38 cellular contexts compared by ENCODE assay signal in the genomic region with DNA sequence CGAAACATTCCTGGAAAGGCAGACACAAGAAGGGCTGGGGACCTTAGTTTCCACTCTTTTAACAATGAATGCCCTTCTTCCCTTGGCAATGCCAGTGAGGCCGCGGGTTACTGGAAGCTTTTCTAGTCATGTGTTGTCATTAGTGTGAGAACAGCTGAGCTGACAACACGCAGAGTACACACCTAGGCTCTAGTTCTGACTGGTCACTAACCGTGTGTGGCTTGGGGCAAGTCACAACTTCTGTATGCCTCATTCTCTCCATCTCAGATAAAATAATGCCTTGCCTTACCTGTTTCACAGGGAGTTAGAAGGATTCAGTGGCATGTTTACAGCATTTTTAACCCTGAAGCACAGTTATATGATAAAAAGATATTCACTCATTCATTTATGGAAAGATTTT.
"Had no signal": no experiment of that assay in that cellular context is flagged by ENCODE, and none has a peak within 500 bp of the region (broad histone marks: within the 10 kb centered on the region; RNA-seq: fewer than 3 reads in every experiment).

No MANE protein-coding gene starts in this region.

- FAIRE-seq: TTC549 had no signal

- H3K9me3 ChIP-seq: ascending aorta had no signal

- H3K36me3 ChIP-seq: WERI-Rb-1 had no signal

- H3K27ac ChIP-seq: ascending aorta, WERI-Rb-1 had no signal

- H3K27ac Mint-ChIP-seq: activated CD4-positive, alpha-beta memory T cell treated with anti-CD3 and anti-CD28 coated beads, Interleukin-2, amount 10 ng/mL, durations not matched to agents 7 days and 5 days; activated CD4-positive, alpha-beta T cell treated with anti-CD3 and anti-CD28 coated beads for 36 hours; activated CD4-positive, alpha-beta T cell treated with anti-CD3 and anti-CD28 coated beads, Interleukin-2, amount 10 ng/mL, durations not matched to agents 7 days and 5 days; activated CD8-positive, alpha-beta memory T cell treated with anti-CD3 and anti-CD28 coated beads, Interleukin-2, amount 10 ng/mL, durations not matched to agents 7 days and 5 days; activated CD8-positive, alpha-beta T cell treated with anti-CD3 and anti-CD28 coated beads, Interleukin-2, amount 10 ng/mL, durations not matched to agents 7 days and 5 days; activated naive CD4-positive, alpha-beta T cell treated with anti-CD3 and anti-CD28 coated beads, Interleukin-2, amount 10 ng/mL, durations not matched to agents 7 days and 5 days; activated naive CD4-positive, alpha-beta T cell treated with anti-CD3 and anti-CD28 coated beads, Interleukin-2, amount 50 U/mL, for 24 hours; activated naive CD8-positive, alpha-beta T cell; activated naive CD8-positive, alpha-beta T cell treated with anti-CD3 and anti-CD28 coated beads, Interleukin-2, amount 10 ng/mL, durations not matched to agents 7 days and 5 days; activated naive CD8-positive, alpha-beta T cell treated with anti-CD3 and anti-CD28 coated beads, Interleukin-2, amount 50 U/mL, for 24 hours; activated T-cell treated with anti-CD3 and anti-CD28 coated beads, Interleukin-2, amount 50 U/mL, for 24 hours; activated T-helper 2 cell treated with anti-CD3 and anti-CD28 coated beads, Interferon-gamma antibody, Interleukin-2, Interleukin-4, amounts not matched to agents 10 μg/mL and 5 μg/mL and 100 μg/mL, durations not matched to agents 14 hours and 24 hours and 36 hours; brain; T-helper 1 cell treated with Interleukin-12 subunit alpha and Interleukin-12 subunit beta and Interleukin-4 antibody, amounts not matched to agents 30 μg/mL and 1 μg/mL, for 36 hours; T-helper 2 cell treated with Interferon-gamma antibody and Interleukin-4, amounts not matched to agents 5 μg/mL and 100 μg/mL, for 36 hours had no signal

- H3K27me3 ChIP-seq: ascending aorta had no signal

- H3K4me3 ChIP-seq: ascending aorta had no signal

- DNase-seq: activated CD4-positive, alpha-beta memory T cell treated with anti-CD3 and anti-CD28 coated beads, Interleukin-2, amount 10 ng/mL, durations not matched to agents 7 days and 5 days; activated CD4-positive, alpha-beta T cell treated with anti-CD3 and anti-CD28 coated beads for 1 hour; activated CD4-positive, alpha-beta T cell treated with anti-CD3 and anti-CD28 coated beads for 36 hours; activated CD4-positive, alpha-beta T cell treated with anti-CD3 and anti-CD28 coated beads for 48 hours; activated CD4-positive, alpha-beta T cell treated with anti-CD3 and anti-CD28 coated beads, Interleukin-2, amount 10 ng/mL, durations not matched to agents 7 days and 5 days; activated CD4-positive, alpha-beta T cell treated with anti-CD3 and anti-CD28 coated beads, Interleukin-2, amount 50 U/mL, for 48 hours; activated CD4-positive, CD25-positive, alpha-beta regulatory T cell; activated CD8-positive, alpha-beta memory T cell treated with anti-CD3 and anti-CD28 coated beads for 24 hours; activated CD8-positive, alpha-beta memory T cell treated with anti-CD3 and anti-CD28 coated beads, Interleukin-2, amount 10 ng/mL, durations not matched to agents 7 days and 5 days; activated CD8-positive, alpha-beta memory T cell treated with anti-CD3 and anti-CD28 coated beads, Interleukin-2, amount 50 U/mL, for 48 hours; activated CD8-positive, alpha-beta T cell treated with anti-CD3 and anti-CD28 coated beads, Interleukin-2, amount 10 ng/mL, durations not matched to agents 7 days and 5 days; activated effector memory CD4-positive, alpha-beta T cell treated with Interleukin-2 at 50 U/mL for 16 hours; activated gamma-delta T cell; activated naive CD4-positive, alpha-beta T cell treated with anti-CD3 and anti-CD28 coated beads, Interleukin-2, amount 10 ng/mL, durations not matched to agents 7 days and 5 days; activated naive CD4-positive, alpha-beta T cell treated with Interleukin-2 at 50 U/mL for 16 hours; activated naive CD8-positive, alpha-beta T cell treated with anti-CD3 and anti-CD28 coated beads, Interleukin-2, amount 10 ng/mL, durations not matched to agents 7 days and 5 days; activated naive CD8-positive, alpha-beta T cell treated with anti-CD3 and anti-CD28 coated beads, Interleukin-2, amount 50 U/mL, for 24 hours; activated T-cell treated with anti-CD3 and anti-CD28 coated beads, Interleukin-2, amount 50 U/mL, for 24 hours; activated T-cell treated with anti-CD3 and anti-CD28 coated beads, Interleukin-2, amount 50 U/mL, for 48 hours; amygdala; anterior cingulate cortex; caudate nucleus; cerebellar nuclear complex; SW 1271; T-helper 1 cell; T-helper 2 cell; T-helper 9 cell; WERI-Rb-1 had no signal

- H3K4me3 Mint-ChIP-seq: activated CD4-positive, alpha-beta memory T cell treated with anti-CD3 and anti-CD28 coated beads, Interleukin-2, amount 10 ng/mL, durations not matched to agents 7 days and 5 days; activated CD4-positive, alpha-beta T cell treated with anti-CD3 and anti-CD28 coated beads for 36 hours; activated CD4-positive, alpha-beta T cell treated with anti-CD3 and anti-CD28 coated beads, Interleukin-2, amount 10 ng/mL, durations not matched to agents 7 days and 5 days; activated CD8-positive, alpha-beta memory T cell treated with anti-CD3 and anti-CD28 coated beads, Interleukin-2, amount 10 ng/mL, durations not matched to agents 7 days and 5 days; activated CD8-positive, alpha-beta T cell treated with anti-CD3 and anti-CD28 coated beads, Interleukin-2, amount 10 ng/mL, durations not matched to agents 7 days and 5 days; activated naive CD4-positive, alpha-beta T cell treated with anti-CD3 and anti-CD28 coated beads, Interleukin-2, amount 10 ng/mL, durations not matched to agents 7 days and 5 days; activated naive CD4-positive, alpha-beta T cell treated with anti-CD3 and anti-CD28 coated beads, Interleukin-2, amount 50 U/mL, for 24 hours; activated naive CD8-positive, alpha-beta T cell; activated naive CD8-positive, alpha-beta T cell treated with anti-CD3 and anti-CD28 coated beads, Interleukin-2, amount 10 ng/mL, durations not matched to agents 7 days and 5 days; activated naive CD8-positive, alpha-beta T cell treated with anti-CD3 and anti-CD28 coated beads, Interleukin-2, amount 50 U/mL, for 24 hours; activated T-cell treated with anti-CD3 and anti-CD28 coated beads, Interleukin-2, amount 50 U/mL, for 24 hours; brain; central memory CD8-positive, alpha-beta T cell; T-helper 1 cell treated with Interleukin-12 subunit alpha and Interleukin-12 subunit beta and Interleukin-4 antibody, amounts not matched to agents 30 μg/mL and 1 μg/mL, for 36 hours; T-helper 2 cell treated with Interferon-gamma antibody and Interleukin-4, amounts not matched to agents 5 μg/mL and 100 μg/mL, for 36 hours; WTC11 had no signal

- H3K4me1 ChIP-seq: ascending aorta had no signal

- H3K4me1 Mint-ChIP-seq: activated CD4-positive, alpha-beta memory T cell treated with anti-CD3 and anti-CD28 coated beads, Interleukin-2, amount 10 ng/mL, durations not matched to agents 7 days and 5 days; activated CD4-positive, alpha-beta T cell treated with anti-CD3 and anti-CD28 coated beads for 36 hours; activated CD4-positive, alpha-beta T cell treated with anti-CD3 and anti-CD28 coated beads, Interleukin-2, amount 10 ng/mL, durations not matched to agents 7 days and 5 days; activated CD8-positive, alpha-beta memory T cell treated with anti-CD3 and anti-CD28 coated beads, Interleukin-2, amount 10 ng/mL, durations not matched to agents 7 days and 5 days; activated naive CD4-positive, alpha-beta T cell treated with anti-CD3 and anti-CD28 coated beads, Interleukin-2, amount 10 ng/mL, durations not matched to agents 7 days and 5 days; activated naive CD4-positive, alpha-beta T cell treated with anti-CD3 and anti-CD28 coated beads, Interleukin-2, amount 50 U/mL, for 24 hours; activated naive CD8-positive, alpha-beta T cell treated with anti-CD3 and anti-CD28 coated beads, Interleukin-2, amount 10 ng/mL, durations not matched to agents 7 days and 5 days; brain; WTC11 had no signal

- ATAC-seq: activated CD4-positive, alpha-beta T cell treated with anti-CD3 and anti-CD28 coated beads for 36 hours; activated CD8-positive, alpha-beta memory T cell treated with anti-CD3 and anti-CD28 coated beads, Interleukin-2, amount 10 ng/mL, durations not matched to agents 7 days and 5 days; activated CD8-positive, alpha-beta T cell treated with anti-CD3 and anti-CD28 coated beads, Interleukin-2, amount 10 ng/mL, durations not matched to agents 7 days and 5 days; activated naive CD8-positive, alpha-beta T cell treated with anti-CD3 and anti-CD28 coated beads, Interleukin-2, amount 50 U/mL, for 24 hours; WTC11 had no signal

- H3K9me3 Mint-ChIP-seq: activated CD4-positive, alpha-beta memory T cell treated with anti-CD3 and anti-CD28 coated beads, Interleukin-2, amount 10 ng/mL, durations not matched to agents 7 days and 5 days; activated CD4-positive, alpha-beta T cell treated with anti-CD3 and anti-CD28 coated beads, Interleukin-2, amount 10 ng/mL, durations not matched to agents 7 days and 5 days; activated naive CD4-positive, alpha-beta T cell treated with anti-CD3 and anti-CD28 coated beads, Interleukin-2, amount 10 ng/mL, durations not matched to agents 7 days and 5 days; activated naive CD4-positive, alpha-beta T cell treated with anti-CD3 and anti-CD28 coated beads, Interleukin-2, amount 50 U/mL, for 24 hours; activated naive CD8-positive, alpha-beta T cell treated with anti-CD3 and anti-CD28 coated beads, Interleukin-2, amount 10 ng/mL, durations not matched to agents 7 days and 5 days; activated naive CD8-positive, alpha-beta T cell treated with anti-CD3 and anti-CD28 coated beads, Interleukin-2, amount 50 U/mL, for 24 hours; activated T-cell treated with anti-CD3 and anti-CD28 coated beads, Interleukin-2, amount 50 U/mL, for 24 hours; activated T-helper 2 cell treated with anti-CD3 and anti-CD28 coated beads, Interferon-gamma antibody, Interleukin-2, Interleukin-4, amounts not matched to agents 10 μg/mL and 5 μg/mL and 100 μg/mL, durations not matched to agents 14 hours and 24 hours and 36 hours; brain; central memory CD8-positive, alpha-beta T cell; T-helper 1 cell treated with Interleukin-12 subunit alpha and Interleukin-12 subunit beta and Interleukin-4 antibody, amounts not matched to agents 30 μg/mL and 1 μg/mL, for 36 hours; T-helper 2 cell treated with Interferon-gamma antibody and Interleukin-4, amounts not matched to agents 5 μg/mL and 100 μg/mL, for 36 hours; WTC11 had no signal
